Comparison of ENCODE assay signal across 9 cellular contexts in genomic region chr6:32692019-32692418, GRCh38. TPM values are rescaled to one million over a fixed set of nuclear protein-coding genes. Genes with fewer than 3 reads are reported as not detected.
A peak's percentile ranks its signal among the peaks of the same experiment; 100 is the strongest.
DNase-seq lines count a peak whose midpoint lies in the region; ATAC-seq and TF ChIP-seq lines count a peak whose summit lies in the region.
"Had no signal": no experiment of that assay in that cellular context is flagged by ENCODE, and none has a peak within 500 bp of the region (broad histone marks: within the 10 kb centered on the region; RNA-seq: fewer than 3 reads in every experiment).

No MANE protein-coding gene starts in this region.

- H3K4me3 ChIP-seq in GM12864 (ENCODE audit: low read depth, low read length) (no peak overlapping the region), OCI-LY3 (ENCODE audit: low read length) (no peak overlapping the region), lung (no peak overlapping the region), ascending aorta (no peak overlapping the region)

- H3K9ac ChIP-seq in OCI-LY3 (ENCODE audit: low read length) = 0 out of 2 replicates have a peak overlapping the region, but pooled peaks have one; percentile 22

- H3K27me3 ChIP-seq in OCI-LY3 (ENCODE audit: low read depth, low read length) (no peaks in the 10 kb centered on the region), lung (ENCODE audit: control insufficient read depth, insufficient read depth) (no peaks in the 10 kb centered on the region), ascending aorta (no peaks in the 10 kb centered on the region)

- H3K4me2 ChIP-seq in OCI-LY3 (ENCODE audit: low read length) = peak overlapping the region; percentile 38; the same call in 1 of the 2 replicates

- H4K20me1 ChIP-seq in OCI-LY3 (ENCODE audit: insufficient read depth, low read length) = no peaks in the 10 kb centered on the region

- DNase-seq in GM12864 (ENCODE audit: low read depth) (peak; percentile 68), lung (ENCODE audit: low spot score) (peak; percentile 51), hepatic stellate cell (ENCODE audit: low spot score) (no peak), ascending aorta (ENCODE audit: low spot score in 2 of 2) (no peak), NCI-H2171 (lab: John Stamatoyannopoulos, UW) (no peak)
- DNase-seq in activated effector memory CD4-positive, alpha-beta T cell treated with anti-CD3 and anti-CD28 coated beads, Interleukin-2, amount 50 U/mL, for 16 hours = peak; percentile 82

- ATAC-seq in lung (ENCODE audit: insufficient read depth, low FRiP score) (peak; percentile 19), HG03108 (IDR thresholded peaks at IDR 0.05; ENCODE audit: unreplicated experiment) (no peak)

- H3K4me1 ChIP-seq in OCI-LY3 (ENCODE audit: low read length) = peaks cover 48% of the 10 kb centered on the region
- H3K4me1 ChIP-seq in lung (ENCODE audit: control insufficient read depth in 2 of 2, insufficient read depth in 2 of 2, low read length in 2 of 2) = no peaks in the 10 kb centered on the region
- H3K4me1 ChIP-seq in ascending aorta = no peaks in the 10 kb centered on the region

- no peaks in the 10 kb centered on the region for H3K9me3 ChIP-seq in OCI-LY3 (ENCODE audit: insufficient read depth, low read length)
- no peaks in the 10 kb centered on the region for H3K9me3 ChIP-seq in lung (ENCODE audit: control insufficient read depth in 2 of 2, insufficient read depth in 1 of 2, low read length in 1 of 2)
- H3K9me3 ChIP-seq in ascending aorta = no peaks in the 10 kb centered on the region

- TF ChIP-seq CTCF in GM12864 (IDR thresholded peaks at IDR 0.05; ENCODE audit: low read depth, low read length, missing control alignments) = peak; percentile 80
- peak; percentile 77 for TF ChIP-seq CTCF in OCI-LY3 (IDR thresholded peaks at IDR 0.05; ENCODE audit: low read depth, low read length)
- TF ChIP-seq CTCF in lung (IDR thresholded peaks at IDR 0.05; ENCODE audit: control extremely low read depth, extremely low read depth) = peak; percentile 79
- no peak for TF ChIP-seq CTCF in ascending aorta (IDR thresholded peaks at IDR 0.05)

- no peaks in the 10 kb centered on the region for H3K36me3 ChIP-seq in OCI-LY3 (replicated peaks; ENCODE audit: low read depth, low read length)
- H3K36me3 ChIP-seq in lung (ENCODE audit: control insufficient read depth in 2 of 2, insufficient read depth in 2 of 2, low read length in 2 of 2) = no peaks in the 10 kb centered on the region
- no peaks in the 10 kb centered on the region for H3K36me3 ChIP-seq in ascending aorta

- H2AFZ ChIP-seq in OCI-LY3 (ENCODE audit: low read depth, low read length) = no peak overlapping the region

- intact Hi-C loops in ascending aorta (cut with DNase I) = no loop called here

- WGBS in lung, 2 donors = 0 to 2% methylated on average over 1 of the region's 1 CpG

- no peaks in the 10 kb centered on the region for H3K79me2 ChIP-seq in OCI-LY3 (ENCODE audit: low read length)

- H3K27ac ChIP-seq in OCI-LY3 (ENCODE audit: low read length) (peak overlapping the region; percentile 73), lung (ENCODE audit: low read depth in 1 of 2, low read length in 1 of 2) (no peak overlapping the region), ascending aorta (no peak overlapping the region)

RNA-seq across cellular contexts. Expression of gene HLA-DQB1, which starts 25.6 kb away (rescaled TPM):
- 10 to 100 TPM in 1 of 2 donors, 1 to 10 TPM in 1; 4.1 to 36.1 TPM for total RNA-seq in lung
- 1,000 to 10,000 TPM in 1 of 2 donors, 100 to 1,000 TPM in 1; 169 to 1,148 TPM for polyA plus RNA-seq in lung
- total RNA-seq in ascending aorta = 3.5 TPM
- total RNA-seq: temporal lobe had no signal

RNA-seq across cellular contexts. Expression of gene HLA-DQA2, which starts 49.2 kb away (rescaled TPM):
- total RNA-seq in lung = 10 to 100 TPM in 1 of 2 donors, 1 to 10 TPM in 1; 1.8 to 15.3 TPM
- polyA plus RNA-seq in lung = under 1 TPM; 0.22 to 0.86 TPM
- total RNA-seq in ascending aorta = 2.2 TPM
- total RNA-seq: temporal lobe had no signal

RNA-seq across cellular contexts. Expression of gene HLA-DQA1, which starts 54.8 kb away (rescaled TPM):
- 100 to 1,000 TPM in 1 of 2 donors, 1 to 10 TPM in 1; 6.0 to 135 TPM for total RNA-seq in lung
- polyA plus RNA-seq in lung = 100 to 1,000 TPM; 113 to 199 TPM
- 2.0 TPM for total RNA-seq in ascending aorta

Comparison
In these comparisons a context has a peak if more than half of its experiments do, and no peak if none do; other contexts are left out.
1. DNase-seq: peak in GM12864 (single experiment), activated effector memory CD4-positive, alpha-beta T cell treated with anti-CD3 and anti-CD28 coated beads, Interleukin-2, amount 50 U/mL, for 16 hours (single experiment) and lung (single experiment); none in hepatic stellate cell (single experiment), ascending aorta (0 of 2) and NCI-H2171 (single experiment).
2. CTCF ChIP-seq: peak in GM12864 (single experiment), OCI-LY3 (single experiment) and lung (single experiment); none in ascending aorta (0 of 3).